In the genomic region with DNA sequence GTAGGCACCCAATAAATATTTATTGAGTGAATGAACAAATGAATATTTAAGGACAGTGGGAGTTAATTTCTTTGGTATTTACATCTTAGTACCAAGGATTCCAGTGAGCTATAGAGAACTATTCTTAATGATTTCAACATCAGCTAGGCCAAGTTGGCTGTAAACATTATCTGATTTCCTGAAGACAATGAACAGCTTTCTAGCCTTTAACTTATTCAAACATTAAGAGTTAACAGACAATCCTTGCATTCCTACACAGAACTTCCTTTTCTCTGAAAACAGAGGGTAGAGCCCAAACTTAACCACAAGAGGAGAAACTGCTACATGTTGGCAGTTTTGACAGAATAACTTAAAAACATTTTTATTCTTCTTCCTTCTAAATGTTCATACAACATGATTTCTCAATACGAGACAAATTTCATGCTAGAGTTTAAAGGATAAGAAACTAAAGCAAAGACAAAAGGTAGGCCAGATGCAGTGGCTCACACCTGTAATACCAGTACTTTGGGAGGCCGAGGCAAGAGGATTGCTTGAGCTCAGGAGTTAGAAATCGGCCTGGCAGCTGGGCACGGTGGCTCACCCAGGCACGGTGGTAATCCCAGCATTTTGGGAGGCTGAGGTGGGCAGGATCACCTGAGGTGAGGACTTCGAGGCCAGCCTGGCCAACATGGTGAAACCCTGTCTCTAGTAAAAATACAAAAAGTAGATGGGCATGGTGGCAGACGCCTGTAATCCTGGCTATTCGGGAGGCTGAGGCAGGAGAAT, we compare ENCODE assay signal across 11 cellular contexts. TPM values are rescaled to one million over a fixed set of nuclear protein-coding genes. Genes with fewer than 3 reads are reported as not detected.
DNase-seq lines count a peak whose midpoint lies in the region; ATAC-seq and TF ChIP-seq lines count a peak whose summit lies in the region.
"Had no signal": no experiment of that assay in that cellular context is flagged by ENCODE, and none has a peak within 500 bp of the region (broad histone marks: within the 10 kb centered on the region; RNA-seq: fewer than 3 reads in every experiment).

No MANE protein-coding gene starts in this region.

- peak overlapping the region; percentile 29 for H3K9ac ChIP-seq in adipocyte (ENCODE audit: low read length)

- peaks cover 74% of the 10 kb centered on the region for H3K4me1 ChIP-seq in CD4-positive, alpha-beta memory T cell (ENCODE audit: insufficient read depth, low read length)
- H3K4me1 ChIP-seq in adipocyte (ENCODE audit: control insufficient read depth, insufficient read depth, low read length) (peaks cover 16% of the 10 kb centered on the region), stomach (peaks cover 14 to 53% (median 26%) of the 10 kb centered on the region in 4 donors)

- no peaks in the 10 kb centered on the region for H3K27me3 Mint-ChIP-seq in CD4-positive, alpha-beta memory T cell
- no peaks in the 10 kb centered on the region for H3K27me3 Mint-ChIP-seq in natural killer cell treated with Interleukin-12 subunit alpha and Interleukin-12 subunit beta and Interleukin-15 and Interleukin-18, amount 100 ng/mL, for 72 hours

- peak overlapping the region; percentile 90 to 97 (median 94) for H3K27ac Mint-ChIP-seq in CD4-positive, alpha-beta memory T cell
- H3K27ac Mint-ChIP-seq in natural killer cell treated with Interleukin-12 subunit alpha and Interleukin-12 subunit beta and Interleukin-15 and Interleukin-18, amount 100 ng/mL, for 72 hours = peak overlapping the region; percentile 81 to 89

- WGBS in stomach, 5 donors = 81 to 90% (median 84%) methylated on average over 8 of the region's 8 CpGs

- DNase-seq in CD4-positive, alpha-beta memory T cell = no peak
- DNase-seq in KG1 (lab: John Stamatoyannopoulos, UW) (peak; percentile 32), adipocyte (ENCODE audit: low read depth) (peak; percentile 50), HK-2 (ENCODE audit: unreplicated experiment) (no peak), NAMALWA (ENCODE audit: low spot score) (no peak), stomach (no peak), DMS114 treated with DMSO at 0.1 percent for 48 hours (lab: John Stamatoyannopoulos, UW; ENCODE audit: unreplicated experiment) (no peak)
- DNase-seq in natural killer cell treated with Interleukin-12 subunit alpha and Interleukin-12 subunit beta and Interleukin-15 and Interleukin-18, amount 100 ng/mL, for 72 hours (ENCODE audit: low spot score) = no peak
- DNase-seq: NCI-H1417 treated with DMSO at 0.1 percent for 48 hours had no signal

- H3K4me3 ChIP-seq in CD4-positive, alpha-beta memory T cell (ENCODE audit: low read length in 2 of 2) = peak overlapping the region; percentile 33 to 42
- H3K4me3 ChIP-seq in adipocyte (ENCODE audit: low read length) (no peak overlapping the region), stomach (no peak overlapping the region)
- H3K4me3 ChIP-seq: Peyer's patch had no signal

- intact Hi-C loops in CD4-positive, alpha-beta memory T cell (cut with micrococcal nuclease) = loop anchor here (5.0 kb wide), 3 partner anchors 33 to 497 kb away; no protein-coding TSS in a partner anchor
- intact Hi-C loops in stomach (cut with DNase I; ENCODE audit: low total_unique reads) = no loop called here

- no peaks in the 10 kb centered on the region for H3K36me3 ChIP-seq in CD4-positive, alpha-beta memory T cell (ENCODE audit: insufficient read depth, low read length)
- H3K36me3 ChIP-seq in adipocyte (ENCODE audit: control insufficient read depth, insufficient read depth, low read length, severe bottlenecking) = no peaks in the 10 kb centered on the region
- peaks cover 0 to 4% (median 0%) of the 10 kb centered on the region in 4 donors for H3K36me3 ChIP-seq in stomach
- H3K36me3 ChIP-seq: Peyer's patch had no signal

- no peak for ATAC-seq in natural killer cell treated with Interleukin-12 subunit alpha and Interleukin-12 subunit beta and Interleukin-15 and Interleukin-18, amount 100 ng/mL, for 72 hours
- ATAC-seq: activated CD4-positive, CD25-positive, alpha-beta regulatory T cell treated with anti-CD3 and anti-CD28 coated beads, Interleukin-2, amount 50 U/mL, for 24 hours had no signal

- H3K4me3 Mint-ChIP-seq in CD4-positive, alpha-beta memory T cell = peak overlapping the region; percentile 93 to 100 (median 96)
- peak overlapping the region; percentile 72 for H3K4me3 Mint-ChIP-seq in natural killer cell treated with Interleukin-12 subunit alpha and Interleukin-12 subunit beta and Interleukin-15 and Interleukin-18, amount 100 ng/mL, for 72 hours

- H3K9me3 Mint-ChIP-seq in CD4-positive, alpha-beta memory T cell = no peaks in the 10 kb centered on the region
- no peaks in the 10 kb centered on the region for H3K9me3 Mint-ChIP-seq in natural killer cell treated with Interleukin-12 subunit alpha and Interleukin-12 subunit beta and Interleukin-15 and Interleukin-18, amount 100 ng/mL, for 72 hours

- no peak for TF ChIP-seq POLR2A in stomach (IDR thresholded peaks at IDR 0.05)

- CTCF ChIA-PET in CD4-positive, alpha-beta memory T cell (lab: Charles Lee; ENCODE audit: partially characterized antibody) = interaction anchor here (0.7 to 12.7 kb wide), 2 partner anchors 10 to 1320 kb away, joined by 3 to 271 read pairs; no protein-coding TSS in a partner anchor

- H3K4me1 Mint-ChIP-seq in CD4-positive, alpha-beta memory T cell = peaks cover 37 to 65% (median 48%) of the 10 kb centered on the region in 4 donors
- peaks cover 43 to 45% of the 10 kb centered on the region in 2 donors for H3K4me1 Mint-ChIP-seq in natural killer cell treated with Interleukin-12 subunit alpha and Interleukin-12 subunit beta and Interleukin-15 and Interleukin-18, amount 100 ng/mL, for 72 hours (ENCODE audit: low read depth in 2 of 2)

- H3K9me3 ChIP-seq in CD4-positive, alpha-beta memory T cell (ENCODE audit: control insufficient read depth in 1 of 2, low read length in 2 of 2) = no peaks in the 10 kb centered on the region
- H3K9me3 ChIP-seq in adipocyte (ENCODE audit: control insufficient read depth, low read length) = no peaks in the 10 kb centered on the region
- H3K9me3 ChIP-seq in stomach = no peaks in the 10 kb centered on the region
- H3K9me3 ChIP-seq: Peyer's patch had no signal

- peaks cover 11 to 35% of the 10 kb centered on the region in 2 donors for H3K36me3 Mint-ChIP-seq in CD4-positive, alpha-beta memory T cell
- H3K36me3 Mint-ChIP-seq in natural killer cell treated with Interleukin-12 subunit alpha and Interleukin-12 subunit beta and Interleukin-15 and Interleukin-18, amount 100 ng/mL, for 72 hours = peaks cover 6% of the 10 kb centered on the region

- H3K27me3 ChIP-seq in CD4-positive, alpha-beta memory T cell (ENCODE audit: insufficient read depth, low read length) = no peaks in the 10 kb centered on the region
- H3K27me3 ChIP-seq in adipocyte (replicated peaks; ENCODE audit: control insufficient read depth, insufficient read depth, low read length) = no peaks in the 10 kb centered on the region
- no peaks in the 10 kb centered on the region for H3K27me3 ChIP-seq in stomach
- H3K27me3 ChIP-seq: Peyer's patch had no signal

- TF ChIP-seq EP300 in stomach (IDR thresholded peaks at IDR 0.05) = no peak

- no peak for TF ChIP-seq CTCF in stomach (IDR thresholded peaks at IDR 0.05)

- POLR2A ChIA-PET in CD4-positive, alpha-beta memory T cell (lab: Charles Lee; ENCODE audit: partially characterized antibody) = interaction anchor here (1.4 to 11.3 kb wide), 2 partner anchors 11 kb away, joined by 4 to 317 read pairs; a partner anchor contains a TSS

- H3K27ac ChIP-seq in CD4-positive, alpha-beta memory T cell (ENCODE audit: low read depth, low read length) = peak overlapping the region; percentile 83
- H3K27ac ChIP-seq in stomach = peak overlapping the region in 2 of 5 donors; percentile 38 to 44

RNA-seq across cellular contexts. Expression of a gene that starts 4.4 kb away (rescaled TPM):
- 10 to 100 TPM; 92.7 to 95.0 TPM for total RNA-seq in CD4-positive, alpha-beta memory T cell
- 100 to 1,000 TPM; 121 to 123 TPM for polyA plus RNA-seq in CD4-positive, alpha-beta memory T cell
- total RNA-seq in natural killer cell treated with Interleukin-12 subunit alpha and Interleukin-12 subunit beta and Interleukin-15 and Interleukin-18, amount 100 ng/mL, for 72 hours = 10 to 100 TPM; 42.5 to 59.0 TPM
- total RNA-seq in stomach = 10 to 100 TPM in 2 of 5 donors, 1 to 10 TPM in 3; 1.7 to 15.2 (median 4.1) TPM
- polyA plus RNA-seq in stomach = 1 to 10 TPM; 4.1 to 5.4 (median 5.0) TPM

RNA-seq across cellular contexts. Expression of a gene that starts 11.6 kb away (rescaled TPM):
- total RNA-seq in CD4-positive, alpha-beta memory T cell = 1 to 10 TPM; 4.2 to 4.5 TPM
- 1 to 10 TPM in 1 of 2 donors, under 1 TPM in 1; 0.15 to 2.2 TPM for polyA plus RNA-seq in CD4-positive, alpha-beta memory T cell
- 10 to 100 TPM; 18.1 to 42.7 TPM for total RNA-seq in natural killer cell treated with Interleukin-12 subunit alpha and Interleukin-12 subunit beta and Interleukin-15 and Interleukin-18, amount 100 ng/mL, for 72 hours
- 1 to 10 TPM in 4 of 5 donors, under 1 TPM in 1; 0.58 to 9.7 (median 1.8) TPM for total RNA-seq in stomach
- polyA plus RNA-seq in stomach = under 1 TPM; 0.15 to 0.60 (median 0.37) TPM

Comparison
In these comparisons a context has a peak if more than half of its experiments do, and no peak if none do; other contexts are left out.
1. DNase-seq: peak in KG1 (single experiment) and adipocyte (single experiment); none in CD4-positive, alpha-beta memory T cell (0 of 5), natural killer cell treated with Interleukin-12 subunit alpha and Interleukin-12 subunit beta and Interleukin-15 and Interleukin-18, amount 100 ng/mL, for 72 hours (single experiment), HK-2 (single experiment), NAMALWA (single experiment), stomach (single experiment) and DMS114 treated with DMSO at 0.1 percent for 48 hours (single experiment).
2. H3K4me3 ChIP-seq: peak in CD4-positive, alpha-beta memory T cell (2 of 2); none in adipocyte (single experiment) and stomach (0 of 4).